In genomic region chr1:224542783-224543440, GRCh38 we compare ENCODE assay signal across 10 cellular contexts.
DNase-seq lines count a peak whose midpoint lies in the region; ATAC-seq and TF ChIP-seq lines count a peak whose summit lies in the region.
"Had no signal": no experiment of that assay in that cellular context is flagged by ENCODE, and none has a peak within 500 bp of the region (broad histone marks: within the 10 kb centered on the region; RNA-seq: fewer than 3 reads in every experiment).

No MANE protein-coding gene starts in this region.

- peaks cover 16 to 30% of the 10 kb centered on the region in 2 donors for H3K27me3 Mint-ChIP-seq in effector memory CD8-positive, alpha-beta T cell

- no peak overlapping the region for H3K4me3 Mint-ChIP-seq in effector memory CD8-positive, alpha-beta T cell

- no peak overlapping the region for H3K27ac ChIP-seq in thyroid gland

- peak overlapping the region in 1 of 2 donors; percentile 3 for H3K27ac Mint-ChIP-seq in effector memory CD8-positive, alpha-beta T cell

- no peaks in the 10 kb centered on the region for H3K27me3 ChIP-seq in thyroid gland

- H3K36me3 Mint-ChIP-seq in effector memory CD8-positive, alpha-beta T cell (ENCODE audit: insufficient read depth), result no peaks in the 10 kb centered on the region

- no peaks in the 10 kb centered on the region for H3K9me3 Mint-ChIP-seq in effector memory CD8-positive, alpha-beta T cell

- no peak overlapping the region for H3K4me3 ChIP-seq in thyroid gland (replicated peaks in 1 of 3)

- no peaks in the 10 kb centered on the region for H3K36me3 ChIP-seq in thyroid gland

- DNase-seq in H4 (ENCODE audit: low spot score) (peak; percentile 95), SIG-M5 treated with dmso at 0.1 percent for 504 hours (lab: John Stamatoyannopoulos, UW; ENCODE audit: unreplicated experiment) (peak; percentile 89), NCI-H146 (lab: John Stamatoyannopoulos, UW) (no peak), thyroid gland (no peak)
- DNase-seq in effector memory CD8-positive, alpha-beta T cell, result no peak
- peak; percentile 21 for DNase-seq in stimulated activated CD4-positive, alpha-beta T cell treated with anti-CD3 and anti-CD28 coated beads, Interleukin-1b, Interleukin-23, amount 100 ng/mL, for 48 hours
- no peak for DNase-seq in effector CD8-positive, alpha-beta T cell (lab: John Stamatoyannopoulos, UW)
- DNase-seq: NCI-H526 treated with DMSO at 0.1 percent for 48 hours had no signal

- WGBS in thyroid gland, 2 donors, result 74 to 90% methylated on average over 7 of the region's 7 CpGs

- H3K4me1 Mint-ChIP-seq in effector memory CD8-positive, alpha-beta T cell (ENCODE audit: low read depth in 2 of 2), result peaks cover 5 to 6% of the 10 kb centered on the region in 2 donors

- no peak for TF ChIP-seq CTCF in thyroid gland (IDR thresholded peaks at IDR 0.05)

- no peaks in the 10 kb centered on the region for H3K4me1 ChIP-seq in thyroid gland

- intact Hi-C loops in thyroid gland (cut with DNase I), result no loop called here

- TF ChIP-seq POLR2A in thyroid gland (IDR thresholded peaks at IDR 0.05), result no peak

- H3K9me3 ChIP-seq in thyroid gland, result no peaks in the 10 kb centered on the region

- ATAC-seq in effector memory CD8-positive, alpha-beta T cell (replicated peaks), result peak; percentile 72
- ATAC-seq in HG03095 (IDR thresholded peaks at IDR 0.05; ENCODE audit: unreplicated experiment), result no peak
- ATAC-seq: left lobe of liver had no signal

Comparison
In these comparisons a context has a peak if more than half of its experiments do, and no peak if none do; other contexts are left out.
1. DNase-seq: peak in H4 (single experiment), SIG-M5 treated with dmso at 0.1 percent for 504 hours (single experiment) and stimulated activated CD4-positive, alpha-beta T cell treated with anti-CD3 and anti-CD28 coated beads, Interleukin-1b, Interleukin-23, amount 100 ng/mL, for 48 hours (single experiment); none in effector memory CD8-positive, alpha-beta T cell (0 of 3), NCI-H146 (single experiment), effector CD8-positive, alpha-beta T cell (single experiment) and thyroid gland (0 of 2).